In genomic region chr1:42456010-42456753, GRCh38 we compare ENCODE assay signal across 8 cellular contexts. TPM values are rescaled to one million over a fixed set of nuclear protein-coding genes. Genes with fewer than 3 reads are reported as not detected.
DNase-seq lines count a peak whose midpoint lies in the region; FAIRE-seq and TF ChIP-seq lines count a peak whose summit lies in the region.

PPCS (plus strand) TSS chr1:42456543; CDS start chr1:42456566, 23 bp downstream.
A gene with protein sequence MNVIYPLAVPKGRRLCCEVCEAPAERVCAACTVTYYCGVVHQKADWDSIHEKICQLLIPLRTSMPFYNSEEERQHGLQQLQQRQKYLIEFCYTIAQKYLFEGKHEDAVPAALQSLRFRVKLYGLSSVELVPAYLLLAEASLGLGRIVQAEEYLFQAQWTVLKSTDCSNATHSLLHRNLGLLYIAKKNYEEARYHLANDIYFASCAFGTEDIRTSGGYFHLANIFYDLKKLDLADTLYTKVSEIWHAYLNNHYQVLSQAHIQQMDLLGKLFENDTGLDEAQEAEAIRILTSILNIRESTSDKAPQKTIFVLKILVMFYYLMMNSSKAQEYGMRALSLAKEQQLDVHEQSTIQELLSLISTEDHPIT (minus strand): TSS chr1:42456022. CDS start chr1:42455997, 25 bp downstream.

- peaks cover 17% of the 10 kb centered on the region for H3K4me1 ChIP-seq in Loucy (ENCODE audit: insufficient read depth, low read length, poor library complexity, severe bottlenecking)
- H3K4me1 ChIP-seq in suprapubic skin: peaks cover 26% of the 10 kb centered on the region

- TF ChIP-seq CTCF in Loucy (conservative IDR thresholded peaks at IDR 0.05; ENCODE audit: low read length) (no peak), suprapubic skin (IDR thresholded peaks at IDR 0.05) (peak; percentile 13 to 19)

- peaks cover 8% of the 10 kb centered on the region for H4K20me1 ChIP-seq in Loucy (ENCODE audit: insufficient read depth, low read length, poor library complexity, severe bottlenecking)

- H3K9ac ChIP-seq in Loucy (ENCODE audit: low read depth, low read length, poor library complexity, severe bottlenecking): peak within 1 kb of the TSS; percentile 89

- TF ChIP-seq EP300 in suprapubic skin (IDR thresholded peaks at IDR 0.05): no peak

- H3K9me2 ChIP-seq in Loucy (replicated peaks; ENCODE audit: low read depth, low read length): no peaks in the 10 kb centered on the region

- peak; percentile 72 for TF ChIP-seq POLR2A in H54 (IDR thresholded peaks at IDR 0.05; ENCODE audit: low read depth, low read length)
- TF ChIP-seq POLR2A in suprapubic skin (IDR thresholded peaks at IDR 0.05): peak in 1 of 2 donors; percentile 79

- no peaks in the 10 kb centered on the region for H3K9me3 ChIP-seq in Loucy (ENCODE audit: insufficient read depth, low read depth, low read length)
- H3K9me3 ChIP-seq in suprapubic skin: no peaks in the 10 kb centered on the region

- H3K27me3 ChIP-seq in Loucy (ENCODE audit: insufficient read depth, low read length, poor library complexity, severe bottlenecking) (no peaks in the 10 kb centered on the region), suprapubic skin (no peaks in the 10 kb centered on the region)

- H3K4me3 ChIP-seq in Loucy (ENCODE audit: low read length, poor library complexity, severe bottlenecking) (peak within 1 kb of the TSS; percentile 88), suprapubic skin (peak within 1 kb of the TSS; percentile 90)

- no peaks in the 10 kb centered on the region for H3F3A ChIP-seq in Loucy (ENCODE audit: low read depth)

- H2AFZ ChIP-seq in Loucy (ENCODE audit: low read length): peak within 1 kb of the TSS; percentile 98

- peak within 1 kb of the TSS; percentile 97 for H3K4me2 ChIP-seq in Loucy (ENCODE audit: low read depth, low read length, poor library complexity, severe bottlenecking)

- WGBS in suprapubic skin: under 1% methylated on average over 63 of the region's 66 CpGs

- FAIRE-seq in H54 (lab: Jason Lieb, UNC): no peak

- peaks cover 4% of the 10 kb centered on the region; the same call in 1 of the 2 replicates for H3K36me3 ChIP-seq in Loucy (ENCODE audit: insufficient read depth, low read length)
- peaks cover 24% of the 10 kb centered on the region for H3K36me3 ChIP-seq in suprapubic skin

- H3K27ac ChIP-seq in suprapubic skin: peak within 1 kb of the TSS; percentile 94

- peak; percentile 77 for DNase-seq in GDM1 (lab: John Stamatoyannopoulos, UW)
- DNase-seq in H54 (ENCODE audit: insufficient read length, low spot score): peak; percentile 61
- DNase-seq in SHP77 treated with DMSO at 0.1 percent for 48 hours (lab: John Stamatoyannopoulos, UW): peak; percentile 79
- peak; percentile 94 for DNase-seq in activated naive CD4-positive, alpha-beta T cell treated with Interleukin-2 at 50 U/mL for 16 hours
- DNase-seq in germinal center (ENCODE audit: low spot score): peak; percentile 91
- DNase-seq in nucleus accumbens (lab: John Stamatoyannopoulos, UW): peak; percentile 12 to 93 (median 84)
- DNase-seq in suprapubic skin (ENCODE audit: low spot score in 2 of 2): peak; percentile 91 to 93

- peaks cover 23% of the 10 kb centered on the region for H3K79me2 ChIP-seq in Loucy (ENCODE audit: insufficient read depth, low read length)

RNA-seq across cellular contexts. Expression of gene PPCS, which starts in this region (rescaled TPM):
- 100 to 1,000 TPM in 1 of 4 donors, 10 to 100 TPM in 3; 50.1 to 115 (median 57.2) TPM for total RNA-seq in suprapubic skin

RNA-seq across cellular contexts. Expression of the second gene that starts in this region (rescaled TPM):
- 1 to 10 TPM in 1 of 4 donors, under 1 TPM in 3; 0.52 to 3.0 (median 0.76) TPM for total RNA-seq in suprapubic skin

Comparison
In these comparisons a context has a peak if more than half of its experiments do, and no peak if none do; other contexts are left out.
1. Peak in every context shown above with its lines: DNase-seq, H3K4me3 ChIP-seq and H3K27ac ChIP-seq.